Comparison of ENCODE assay signal across 8 cellular contexts in the genomic region with DNA sequence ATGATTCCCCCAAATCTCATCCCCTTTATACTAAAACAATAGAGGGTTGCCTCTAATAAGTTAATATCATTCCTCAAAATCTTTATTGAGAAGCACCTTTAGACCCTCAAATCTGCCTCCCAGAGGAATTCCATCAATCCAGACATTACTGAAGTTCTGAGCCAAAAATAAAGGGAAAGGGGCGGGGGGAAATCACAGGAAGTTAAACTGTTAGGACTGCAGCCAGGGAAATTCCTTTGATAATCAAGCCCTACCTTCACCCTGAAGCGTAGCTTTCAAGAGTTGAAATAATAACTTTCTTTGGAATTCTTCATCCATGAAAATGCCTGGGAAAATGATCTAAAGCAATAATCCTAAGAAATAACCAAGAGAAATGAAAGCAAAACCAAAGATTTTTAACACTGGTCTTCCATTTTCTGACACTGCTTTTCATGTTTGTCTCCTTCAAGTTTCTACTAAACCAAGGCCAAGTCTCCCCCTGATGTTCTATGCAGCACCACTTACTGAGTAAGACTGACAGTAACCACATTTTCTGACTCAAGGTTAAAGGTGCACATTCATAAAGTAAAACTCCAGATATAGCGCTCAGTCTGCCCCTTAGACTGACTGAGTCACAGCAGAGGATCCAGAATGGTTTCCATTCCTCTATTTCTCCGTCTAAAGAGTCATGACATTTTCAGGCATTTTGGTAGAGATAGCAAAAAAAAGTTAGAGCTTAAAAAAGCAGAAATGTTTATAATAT.
DNase-seq lines count a peak whose midpoint lies in the region; ATAC-seq and TF ChIP-seq lines count a peak whose summit lies in the region.

No MANE protein-coding gene starts in this region.

- H3K4me1 ChIP-seq in foreskin keratinocyte = peaks cover 8% of the 10 kb centered on the region
- H3K4me1 ChIP-seq in spleen = peaks cover 0 to 71% (median 29%) of the 10 kb centered on the region in 6 donors

- intact Hi-C loops in spleen (cut with DNase I; ENCODE audit: low total_unique reads) = no loop called here

- DNase-seq in OCI-M1 (lab: John Stamatoyannopoulos, UW) (peak; percentile 56), foreskin keratinocyte (peak; percentile 51 to 76), spleen (no peak), NCI-H82 (lab: John Stamatoyannopoulos, UW) (no peak), NCI-H2196 treated with DMSO at 0.1 percent for 48 hours (lab: John Stamatoyannopoulos, UW; ENCODE audit: unreplicated experiment) (no peak), occipital lobe (lab: John Stamatoyannopoulos, UW) (no peak)

- TF ChIP-seq CTCF in foreskin keratinocyte (conservative IDR thresholded peaks at IDR 0.05) = no peak
- TF ChIP-seq CTCF in spleen (IDR thresholded peaks at IDR 0.05 in 8 of 11, conservative IDR thresholded peaks at IDR 0.05 in 3 of 11) = no peak

- 28 to 49% (median 43%) methylated on average over 4 of the region's 4 CpGs for WGBS in spleen, 5 donors

- ATAC-seq in GM18861 (IDR thresholded peaks at IDR 0.05; ENCODE audit: unreplicated experiment) = peak; percentile 91
- peak; percentile 89 for ATAC-seq in HG02759 (IDR thresholded peaks at IDR 0.05; ENCODE audit: unreplicated experiment)
- peak; percentile 98 for ATAC-seq in foreskin keratinocyte

- H3K27ac ChIP-seq in foreskin keratinocyte (peak overlapping the region; percentile 3), spleen (peak overlapping the region; percentile 71 to 90 (median 82))

- no peaks in the 10 kb centered on the region for H3K36me3 ChIP-seq in spleen

- H3K4me3 ChIP-seq in spleen = peak overlapping the region in 3 of 8 donors; percentile 0 to 51 (median 11)

- no peaks in the 10 kb centered on the region for H3K27me3 ChIP-seq in foreskin keratinocyte
- no peaks in the 10 kb centered on the region for H3K27me3 ChIP-seq in spleen (replicated peaks in 1 of 7)

- H3K9me3 ChIP-seq in spleen = no peaks in the 10 kb centered on the region

- TF ChIP-seq POLR2A in spleen (IDR thresholded peaks at IDR 0.05) = no peak

Comparison
In these comparisons a context has a peak if more than half of its experiments do, and no peak if none do; other contexts are left out.
1. DNase-seq: peak in OCI-M1 (single experiment) and foreskin keratinocyte (2 of 2); none in spleen (single experiment), NCI-H82 (single experiment), NCI-H2196 treated with DMSO at 0.1 percent for 48 hours (single experiment) and occipital lobe (single experiment).
2. Peak in every context shown above with its lines, with median percentiles within 50 percentile points of each other: ATAC-seq.